In the genomic region with DNA sequence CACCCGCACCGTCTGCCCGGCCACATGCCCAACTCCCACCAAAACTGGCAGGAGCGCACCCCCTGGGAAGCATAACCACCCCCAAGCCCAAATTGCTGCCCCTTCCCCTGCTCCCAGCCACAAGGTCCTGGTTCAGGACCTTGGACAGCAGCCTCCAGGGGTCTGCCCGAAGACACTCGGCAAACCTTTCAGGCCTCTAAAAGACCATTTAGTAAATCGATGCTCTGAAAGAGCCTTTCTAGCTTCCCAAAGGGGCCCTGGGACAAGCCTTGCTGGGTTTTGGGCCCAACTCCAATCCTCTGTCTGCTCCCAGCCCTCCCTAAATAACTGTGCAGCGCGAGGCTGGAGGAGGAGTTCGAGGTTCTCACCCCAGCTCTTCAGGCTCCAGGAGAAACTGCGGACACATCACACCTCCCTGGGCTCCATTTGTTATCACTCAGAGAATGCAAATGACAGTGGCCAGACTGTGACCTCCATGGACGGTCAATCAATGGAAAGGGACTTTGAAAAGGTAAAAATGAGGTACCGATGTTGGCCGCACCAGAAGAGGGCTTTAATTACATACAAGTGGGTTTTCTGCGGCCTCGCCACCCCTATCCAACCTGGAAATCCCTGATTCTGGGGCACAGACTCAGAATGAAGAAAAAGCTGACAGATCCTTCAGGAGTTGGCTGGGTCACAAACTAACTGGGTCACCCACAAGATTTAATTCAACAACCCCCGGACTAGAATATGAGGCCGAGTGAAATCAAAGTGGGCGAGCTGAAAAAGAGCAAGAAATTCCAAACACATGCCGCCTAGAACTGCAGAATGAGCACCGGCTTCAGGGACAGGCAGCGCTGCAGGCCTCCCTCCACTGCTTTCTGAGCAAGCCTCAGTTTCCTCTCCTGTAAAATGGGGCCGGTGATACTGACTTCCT, we compare ENCODE assay signal across 10 cellular contexts. TPM values are rescaled to one million over a fixed set of nuclear protein-coding genes. Genes with fewer than 3 reads are reported as not detected.
DNase-seq lines count a peak whose midpoint lies in the region; ATAC-seq and TF ChIP-seq lines count a peak whose summit lies in the region.
"Had no signal": no experiment of that assay in that cellular context is flagged by ENCODE, and none has a peak within 500 bp of the region (broad histone marks: within the 10 kb centered on the region; RNA-seq: fewer than 3 reads in every experiment).

No MANE protein-coding gene starts in this region.

- H3K27me3 ChIP-seq in GM23248 (replicated peaks; ENCODE audit: insufficient read depth) = peaks cover 11% of the 10 kb centered on the region; the same call in 1 of the 2 replicates
- H3K27me3 ChIP-seq in tibial artery = peaks cover 0 to 52% of the 10 kb centered on the region in 2 donors
- H3K27me3 ChIP-seq: vagina had no signal

- H3K4me3 ChIP-seq in GM23248 (no peak overlapping the region), tibial artery (no peak overlapping the region)
- H3K4me3 ChIP-seq: vagina had no signal

- TF ChIP-seq CTCF in natural killer cell (IDR thresholded peaks at IDR 0.05) (no peak), tibial artery (IDR thresholded peaks at IDR 0.05) (no peak)

- H3K27me3 Mint-ChIP-seq in natural killer cell (ENCODE audit: low read depth in 2 of 2) = peaks cover 10 to 22% of the 10 kb centered on the region in 2 donors

- no peak overlapping the region for H3K4me3 Mint-ChIP-seq in natural killer cell

- no peaks in the 10 kb centered on the region for H3F3A ChIP-seq in GM23248 (ENCODE audit: insufficient read depth)

- ATAC-seq in natural killer cell = no peak
- no peak for ATAC-seq in Right ventricle myocardium inferior
- ATAC-seq: left colon had no signal

- no peaks in the 10 kb centered on the region for H3K4me1 Mint-ChIP-seq in natural killer cell

- no peak overlapping the region for H3K27ac ChIP-seq in GM23248
- no peak overlapping the region for H3K27ac ChIP-seq in tibial artery
- H3K27ac ChIP-seq: vagina had no signal

- no peaks in the 10 kb centered on the region for H3K79me2 ChIP-seq in GM23248 (ENCODE audit: insufficient read depth)

- H3K36me3 ChIP-seq in GM23248 (ENCODE audit: low read depth) (no peaks in the 10 kb centered on the region), tibial artery (no peaks in the 10 kb centered on the region)
- H3K36me3 ChIP-seq: vagina had no signal

- no peaks in the 10 kb centered on the region for H3K9me2 ChIP-seq in GM23248 (ENCODE audit: insufficient read depth)

- H3K4me2 ChIP-seq in GM23248 (ENCODE audit: unreplicated experiment) = no peak overlapping the region

- in situ Hi-C loops in GM23248 (cut with MboI) = no loop called here

- H2AFZ ChIP-seq in GM23248 = no peak overlapping the region

- intact Hi-C loops in natural killer cell (cut with micrococcal nuclease) (no loop called here), Right ventricle myocardium inferior (cut with DNase I) (no loop called here), tibial artery (cut with DNase I; ENCODE audit: low total_unique reads) (no loop called here)

- H4K20me1 ChIP-seq in GM23248 (ENCODE audit: insufficient read depth) = no peaks in the 10 kb centered on the region

- no peak overlapping the region for H3K9ac ChIP-seq in GM23248

- H3K9me3 Mint-ChIP-seq in natural killer cell = no peaks in the 10 kb centered on the region

- H3K27ac Mint-ChIP-seq in natural killer cell = no peak overlapping the region

- H3K9me3 ChIP-seq in GM23248 (ENCODE audit: low read depth) = no peaks in the 10 kb centered on the region
- no peaks in the 10 kb centered on the region for H3K9me3 ChIP-seq in tibial artery
- H3K9me3 ChIP-seq: vagina had no signal

- DNase-seq in AG08396 (ENCODE audit: low spot score) (peak; percentile 44), GM23248 (peak; percentile 37), iris pigment epithelial cell (ENCODE audit: low read depth) (peak; percentile 5), natural killer cell (no peak), Right ventricle myocardium inferior (ENCODE audit: missing footprints) (no peak), medulla oblongata (ENCODE audit: extremely low spot score) (no peak), tibial artery (no peak)
- DNase-seq in activated CD4-positive, alpha-beta T cell treated with anti-CD3 and anti-CD28 coated beads, Interleukin-2, amount 50 U/mL, for 48 hours = peak; percentile 7 to 10

- no peaks in the 10 kb centered on the region for H3K36me3 Mint-ChIP-seq in natural killer cell

- WGBS in GM23248 (ENCODE audit: low coverage in 1 of 2, low lambda C conversion rate in 2 of 2, missing lambda C conversion rate in 2 of 2), 2 experiments = 41 to 42% methylated on average over 21 to 23 of the region's 23 CpGs

- H3K4me1 ChIP-seq in GM23248 (ENCODE audit: insufficient read depth) (no peaks in the 10 kb centered on the region), tibial artery (no peaks in the 10 kb centered on the region)
- H3K4me1 ChIP-seq: vagina had no signal

RNA-seq across cellular contexts. Expression of gene GRM4, which starts 30.2 kb away (rescaled TPM):
- 0.22 and 0.38 TPM in 2 replicates for total RNA-seq in GM23248 (2014; rRNA removed; shearing (Covaris generic))
- 0.10 and 0.57 TPM in 2 replicates for polyA plus RNA-seq in GM23248 (2016; fragmentation: Nextera tagmentation; extraction: Ambion mirVana)
- total RNA-seq in natural killer cell = not detected
- not detected for total RNA-seq in Right ventricle myocardium inferior
- total RNA-seq: left colon, vagina had no signal

Comparison
In these comparisons a context has a peak if more than half of its experiments do, and no peak if none do; other contexts are left out.
1. DNase-seq: peak in AG08396 (single experiment), GM23248 (single experiment), activated CD4-positive, alpha-beta T cell treated with anti-CD3 and anti-CD28 coated beads, Interleukin-2, amount 50 U/mL, for 48 hours (2 of 2) and iris pigment epithelial cell (single experiment); none in natural killer cell (single experiment), Right ventricle myocardium inferior (single experiment), medulla oblongata (single experiment) and tibial artery (0 of 2).